ENCODE assay signal across 13 cellular contexts in genomic region chr5:169218176-169218575, GRCh38.
"Had no signal": no experiment of that assay in that cellular context is flagged by ENCODE, and none has a peak within 500 bp of the region (broad histone marks: within the 10 kb centered on the region; RNA-seq: fewer than 3 reads in every experiment).

No MANE protein-coding gene starts in this region.

- H3K27me3 ChIP-seq: breast epithelium, esophagus squamous epithelium, right atrium auricular region, vagina had no signal

- DNase-seq: activated CD8-positive, alpha-beta memory T cell treated with anti-CD3 and anti-CD28 coated beads for 24 hours; activated CD8-positive, alpha-beta memory T cell treated with anti-CD3 and anti-CD28 coated beads, Interleukin-2, amount 50 U/mL, for 48 hours; activated effector memory CD4-positive, alpha-beta T cell treated with Interleukin-2 at 50 U/mL for 16 hours; activated T-cell treated with anti-CD3 and anti-CD28 coated beads, Interleukin-2, amount 50 U/mL, for 48 hours; dermis blood vessel endothelial cell; effector memory CD4-positive, alpha-beta T cell; esophagus squamous epithelium; lower lobe of right lung; trophoblast cell had no signal

- ATAC-seq: activated CD4-positive, CD25-positive, alpha-beta regulatory T cell treated with anti-CD3 and anti-CD28 coated beads, Interleukin-2, amount 50 U/mL, for 24 hours; lower lobe of right lung had no signal

- H3K4me3 ChIP-seq: breast epithelium, esophagus squamous epithelium, lower lobe of right lung, right atrium auricular region, vagina had no signal

- H3K9me3 ChIP-seq: breast epithelium, esophagus squamous epithelium, lower lobe of right lung, right atrium auricular region, vagina had no signal

- H3K36me3 ChIP-seq: breast epithelium, esophagus squamous epithelium, lower lobe of right lung, right atrium auricular region, vagina had no signal

- H3K27ac ChIP-seq: lower lobe of right lung, right atrium auricular region, vagina had no signal

- H3K4me1 ChIP-seq: lower lobe of right lung had no signal
